In genomic region chr17:39638317-39638716, GRCh38 we compare ENCODE assay signal across 8 cellular contexts.
DNase-seq lines count a peak whose midpoint lies in the region; ATAC-seq and TF ChIP-seq lines count a peak whose summit lies in the region.

No MANE protein-coding gene starts in this region.

- peak overlapping the region; percentile 93 for H3K4me3 ChIP-seq in astrocyte of the cerebellum (ENCODE audit: low read depth, low read length)
- peak overlapping the region; percentile 90 to 93 for H3K4me3 ChIP-seq in mucosa of rectum (ENCODE audit: low read length in 2 of 2)

- no peaks in the 10 kb centered on the region for H3K27me3 Mint-ChIP-seq in stimulated activated naive CD8-positive, alpha-beta T cell treated with anti-CD3 and anti-CD28 coated beads, Interleukin-15, Interleukin-2, amounts not matched to agents 100 ng/mL and 50 ng/mL, for 24 hours

- in situ Hi-C loops in astrocyte of the cerebellum (cut with HindIII; ENCODE audit: low sequenced_read_pairs) = no loop called here

- H3K9ac ChIP-seq in mucosa of rectum (ENCODE audit: low read depth in 1 of 2, low read length in 2 of 2) = peak overlapping the region; percentile 90 to 91

- TF ChIP-seq CTCF in astrocyte of the cerebellum (IDR thresholded peaks at IDR 0.05; ENCODE audit: low read depth, low read length, missing control alignments) = no peak

- H3K27ac ChIP-seq in mucosa of rectum (ENCODE audit: low read depth in 2 of 2, low read length in 2 of 2) = no peak overlapping the region

- peak overlapping the region; percentile 91 for H3K4me3 Mint-ChIP-seq in stimulated activated naive CD8-positive, alpha-beta T cell treated with anti-CD3 and anti-CD28 coated beads, Interleukin-15, Interleukin-2, amounts not matched to agents 100 ng/mL and 50 ng/mL, for 24 hours

- H3K4me1 ChIP-seq in mucosa of rectum (ENCODE audit: control insufficient read depth in 2 of 2, insufficient read depth in 2 of 2, low read length in 2 of 2) = peaks cover 43 to 48% of the 10 kb centered on the region in 2 donors

- H3K9me3 ChIP-seq in mucosa of rectum (ENCODE audit: control insufficient read depth in 2 of 2, low read length in 2 of 2) = no peaks in the 10 kb centered on the region

- no peak for DNase-seq in stimulated activated naive CD8-positive, alpha-beta T cell treated with anti-CD3 and anti-CD28 coated beads, Interleukin-15, Interleukin-2, amounts not matched to agents 100 U/mL and 50 U/mL, for 24 hours
- no peak for DNase-seq in astrocyte of the cerebellum (ENCODE audit: low read depth)
- DNase-seq in GDM1 (lab: John Stamatoyannopoulos, UW) = no peak
- DNase-seq in DMS53 treated with DMSO at 0.1 percent for 48 hours (lab: John Stamatoyannopoulos, UW; ENCODE audit: unreplicated experiment) = no peak
- no peak for DNase-seq in NCI-H1105 (lab: John Stamatoyannopoulos, UW)

- H3K36me3 Mint-ChIP-seq in stimulated activated naive CD8-positive, alpha-beta T cell treated with anti-CD3 and anti-CD28 coated beads, Interleukin-15, Interleukin-2, amounts not matched to agents 100 ng/mL and 50 ng/mL, for 24 hours (ENCODE audit: low read depth) = no peaks in the 10 kb centered on the region

- no peaks in the 10 kb centered on the region for H3K9me3 Mint-ChIP-seq in stimulated activated naive CD8-positive, alpha-beta T cell treated with anti-CD3 and anti-CD28 coated beads, Interleukin-15, Interleukin-2, amounts not matched to agents 100 ng/mL and 50 ng/mL, for 24 hours

- peaks cover 25 to 27% of the 10 kb centered on the region in 2 donors for H3K36me3 ChIP-seq in mucosa of rectum (ENCODE audit: control insufficient read depth in 2 of 2, insufficient read depth in 2 of 2, low read length in 2 of 2)

- ATAC-seq in stimulated activated naive CD8-positive, alpha-beta T cell treated with anti-CD3 and anti-CD28 coated beads, Interleukin-15, Interleukin-2, amounts not matched to agents 100 U/mL and 50 U/mL, for 24 hours = no peak
- no peak for ATAC-seq in GM19397 (IDR thresholded peaks at IDR 0.05; ENCODE audit: unreplicated experiment)

- H3K27me3 ChIP-seq in mucosa of rectum (ENCODE audit: control insufficient read depth in 2 of 2, insufficient read depth in 2 of 2, low read length in 2 of 2) = no peaks in the 10 kb centered on the region

- H3K4me1 Mint-ChIP-seq in stimulated activated naive CD8-positive, alpha-beta T cell treated with anti-CD3 and anti-CD28 coated beads, Interleukin-15, Interleukin-2, amounts not matched to agents 100 ng/mL and 50 ng/mL, for 24 hours (ENCODE audit: low read depth) = peaks cover 64% of the 10 kb centered on the region

- H3K27ac Mint-ChIP-seq in stimulated activated naive CD8-positive, alpha-beta T cell treated with anti-CD3 and anti-CD28 coated beads, Interleukin-15, Interleukin-2, amounts not matched to agents 100 ng/mL and 50 ng/mL, for 24 hours = no peak overlapping the region
